In genomic region chr7:128021361-128021760, GRCh38 we compare ENCODE assay signal across 19 cellular contexts. TPM values are rescaled to one million over a fixed set of nuclear protein-coding genes. Genes with fewer than 3 reads are reported as not detected.
DNase-seq lines count a peak whose midpoint lies in the region; ATAC-seq and FAIRE-seq lines count a peak whose summit lies in the region.
"Had no signal": no experiment of that assay in that cellular context is flagged by ENCODE, and none has a peak within 500 bp of the region (broad histone marks: within the 10 kb centered on the region; RNA-seq: fewer than 3 reads in every experiment).

No MANE protein-coding gene starts in this region.

- no peak overlapping the region for H3K23ac ChIP-seq in trophoblast cell (ENCODE audit: low read length)

- H3K4me1 ChIP-seq in GM23248 (ENCODE audit: insufficient read depth) = peaks cover 25% of the 10 kb centered on the region
- H3K4me1 ChIP-seq in trophoblast cell (ENCODE audit: control insufficient read depth in 1 of 2, insufficient read depth in 2 of 2, low read length in 2 of 2) = peaks cover 16% of the 10 kb centered on the region in 2 experiments

- H3K9me2 ChIP-seq in GM23248 (ENCODE audit: insufficient read depth) = no peaks in the 10 kb centered on the region

- no peak overlapping the region for H2BK120ac ChIP-seq in trophoblast cell (ENCODE audit: insufficient read depth, low read length, poor library complexity)

- no peak overlapping the region for H2BK5ac ChIP-seq in trophoblast cell (ENCODE audit: low read depth, low read length, poor library complexity)

- no peak overlapping the region for H3K18ac ChIP-seq in trophoblast cell (ENCODE audit: low read length)

- H2AFZ ChIP-seq in GM23248 (no peak overlapping the region), trophoblast cell (ENCODE audit: insufficient read depth, low read length, poor library complexity) (no peak overlapping the region)

- no peak overlapping the region for H3K14ac ChIP-seq in trophoblast cell (ENCODE audit: low read length)

- no peak overlapping the region for H3K4ac ChIP-seq in trophoblast cell (ENCODE audit: low read depth, low read length)

- no peak overlapping the region for H4K91ac ChIP-seq in trophoblast cell (ENCODE audit: low read depth, low read length)

- DNase-seq in GM23248 (peak; percentile 51), RCC 7860 (ENCODE audit: low spot score) (peak; percentile 52), trophoblast cell (peak; percentile 83 to 94), dedifferentiated amniotic fluid mesenchymal stem cell (ENCODE audit: extremely low spot score) (no peak), NCI-H1930 (lab: John Stamatoyannopoulos, UW) (no peak)
- DNase-seq: activated CD4-positive, alpha-beta T cell treated with anti-CD3 and anti-CD28 coated beads, Interleukin-2, amount 10 ng/mL, durations not matched to agents 7 days and 5 days; activated naive CD8-positive, alpha-beta T cell treated with anti-CD3 and anti-CD28 coated beads, Interleukin-2, amount 50 U/mL, for 24 hours; activated T-cell treated with anti-CD3 and anti-CD28 coated beads, Interleukin-2, amount 50 U/mL, for 4 hours; DMS79; H7; kidney; NCI-H187 treated with DMSO at 0.1 percent for 48 hours; ovary; stimulated activated naive CD4-positive, alpha-beta T cell treated with Interleukin-2 at 50 U/mL for 16 hours; T1000 had no signal

- H2AK5ac ChIP-seq in trophoblast cell (ENCODE audit: low read length) = no peak overlapping the region

- H4K8ac ChIP-seq in trophoblast cell (ENCODE audit: low read depth, low read length) = no peak overlapping the region

- H3K27me3 ChIP-seq in GM23248 (replicated peaks; ENCODE audit: insufficient read depth) = no peaks in the 10 kb centered on the region
- no peaks in the 10 kb centered on the region for H3K27me3 ChIP-seq in trophoblast cell (ENCODE audit: insufficient read depth, low read length)
- H3K27me3 ChIP-seq: BLaER1, ovary had no signal

- H3K9ac ChIP-seq in GM23248 (no peak overlapping the region), trophoblast cell (ENCODE audit: low read length) (no peak overlapping the region)
- H3K9ac ChIP-seq: BLaER1 had no signal

- FAIRE-seq in RCC 7860 (lab: Jason Lieb, UNC) = peak; percentile 66
- FAIRE-seq: kidney had no signal

- H3K4me2 ChIP-seq in GM23248 (ENCODE audit: unreplicated experiment) (no peak overlapping the region), trophoblast cell (ENCODE audit: low read length) (no peak overlapping the region)
- H3K4me2 ChIP-seq: BLaER1 had no signal

- H3F3A ChIP-seq in GM23248 (ENCODE audit: insufficient read depth) = peaks cover 39% of the 10 kb centered on the region

- ATAC-seq in esophagus mucosa = peak; percentile 90
- ATAC-seq in GM18511 (IDR thresholded peaks at IDR 0.05; ENCODE audit: unreplicated experiment) = no peak
- ATAC-seq: activated naive CD8-positive, alpha-beta T cell treated with anti-CD3 and anti-CD28 coated beads, Interleukin-2, amount 50 U/mL, for 24 hours; Right ventricle myocardium inferior had no signal

- H3K79me1 ChIP-seq in trophoblast cell (ENCODE audit: low read length) = no peaks in the 10 kb centered on the region

- H4K12ac ChIP-seq in trophoblast cell (ENCODE audit: low read depth, low read length) = no peak overlapping the region

- H3K4me3 ChIP-seq in GM23248 = no peak overlapping the region
- no peak overlapping the region for H3K4me3 ChIP-seq in trophoblast cell (ENCODE audit: low read depth, low read length)
- H3K4me3 ChIP-seq: BLaER1, ovary had no signal

- no peaks in the 10 kb centered on the region for H3K9me3 ChIP-seq in GM23248 (ENCODE audit: low read depth)
- no peaks in the 10 kb centered on the region for H3K9me3 ChIP-seq in trophoblast cell (ENCODE audit: insufficient read depth, low read depth, low read length)
- H3K9me3 ChIP-seq: BLaER1, ovary had no signal

- H3K27ac ChIP-seq in GM23248 (peak overlapping the region; percentile 13; the same call in 1 of the 2 replicates), trophoblast cell (ENCODE audit: low read depth, low read length) (no peak overlapping the region)
- H3K27ac ChIP-seq: BLaER1, ovary had no signal

- in situ Hi-C loops in GM23248 (cut with MboI) = no loop called here

- no peaks in the 10 kb centered on the region for H3K36me3 ChIP-seq in GM23248 (ENCODE audit: low read depth)
- peaks cover 11 to 22% of the 10 kb centered on the region in 2 experiments for H3K36me3 ChIP-seq in trophoblast cell (ENCODE audit: control insufficient read depth in 1 of 2, insufficient read depth in 2 of 2, low read length in 2 of 2)
- H3K36me3 ChIP-seq: ovary had no signal

- H2BK12ac ChIP-seq in trophoblast cell (ENCODE audit: low read length) = no peak overlapping the region

- H4K20me1 ChIP-seq in GM23248 (ENCODE audit: insufficient read depth) = no peaks in the 10 kb centered on the region

- peaks cover 18% of the 10 kb centered on the region for H3K79me2 ChIP-seq in GM23248 (ENCODE audit: insufficient read depth)
- no peaks in the 10 kb centered on the region for H3K79me2 ChIP-seq in trophoblast cell (ENCODE audit: control insufficient read depth, insufficient read depth, low read length, poor library complexity)

- 86 to 90% methylated on average over 2 of the region's 2 CpGs for WGBS in GM23248 (ENCODE audit: low coverage in 1 of 2, low lambda C conversion rate in 2 of 2, missing lambda C conversion rate in 2 of 2), 2 experiments
- WGBS in trophoblast cell (ENCODE audit: extremely low coverage, insufficient coverage, insufficient read length) = no CpG with 5 or more reads among the region's 2 CpGs

RNA-seq across cellular contexts. Expression of gene LRRC4, which starts 9.9 kb away (rescaled TPM):
- total RNA-seq in GM23248 (2014; rRNA removed; shearing (Covaris generic)) = 0.32 and 0.51 TPM in 2 replicates
- 0.13 TPM in 1 of 2 replicates, not detected in the other for polyA plus RNA-seq in GM23248 (2016; fragmentation: Nextera tagmentation; extraction: Ambion mirVana)
- total RNA-seq in esophagus mucosa = 16.7 TPM
- 0.78 and 1.1 TPM in 2 replicates for polyA plus RNA-seq in trophoblast cell (2013)
- total RNA-seq: activated CD4-positive, alpha-beta T cell treated with anti-CD3 and anti-CD28 coated beads, Interleukin-2, amount 10 ng/mL, durations not matched to agents 7 days and 5 days had no signal

Comparison
In these comparisons a context has a peak if more than half of its experiments do, and no peak if none do; other contexts are left out.
1. DNase-seq: peak in GM23248 (single experiment), RCC 7860 (single experiment) and trophoblast cell (2 of 2); none in dedifferentiated amniotic fluid mesenchymal stem cell (single experiment) and NCI-H1930 (0 of 2).
2. RNA of gene LRRC4, which starts 9.9 kb away (total RNA-seq): 16.7 TPM in esophagus mucosa (single experiment); 0.32 to 0.51 TPM in GM23248; every median in the first group is over 10 times any median in the second.